1 cellular context compared by ENCODE assay signal in the genomic region with DNA sequence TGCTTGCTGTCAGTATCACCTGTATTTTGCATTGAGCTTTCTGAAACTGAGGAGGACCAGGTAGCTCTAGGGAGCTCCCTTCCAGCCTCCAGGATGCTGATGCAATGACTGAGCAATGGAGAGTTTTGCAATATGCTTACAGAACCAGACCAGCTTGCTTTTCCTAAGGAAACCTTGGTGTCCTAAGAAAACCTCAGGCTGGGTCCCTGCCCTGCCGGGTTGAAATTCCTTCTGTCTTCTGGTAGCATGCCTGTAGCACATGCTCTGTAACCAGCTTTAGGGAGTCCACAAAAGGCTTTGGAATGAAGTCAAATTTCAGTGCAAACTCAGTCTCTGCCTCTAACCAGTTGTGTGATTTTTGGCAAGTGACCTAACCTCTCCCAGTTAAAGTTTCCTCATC.
A peak's percentile ranks its signal among the peaks of the same experiment; 100 is the strongest.
TF ChIP-seq lines count a peak whose summit lies in the region.

No MANE protein-coding gene starts in this region.

TF ChIP-seq in WTC11, 78 proteins besides CTCF, POLR2A, EP300 and RAD21 (continued from another document):
- TF ChIP-seq, protein P1, sequence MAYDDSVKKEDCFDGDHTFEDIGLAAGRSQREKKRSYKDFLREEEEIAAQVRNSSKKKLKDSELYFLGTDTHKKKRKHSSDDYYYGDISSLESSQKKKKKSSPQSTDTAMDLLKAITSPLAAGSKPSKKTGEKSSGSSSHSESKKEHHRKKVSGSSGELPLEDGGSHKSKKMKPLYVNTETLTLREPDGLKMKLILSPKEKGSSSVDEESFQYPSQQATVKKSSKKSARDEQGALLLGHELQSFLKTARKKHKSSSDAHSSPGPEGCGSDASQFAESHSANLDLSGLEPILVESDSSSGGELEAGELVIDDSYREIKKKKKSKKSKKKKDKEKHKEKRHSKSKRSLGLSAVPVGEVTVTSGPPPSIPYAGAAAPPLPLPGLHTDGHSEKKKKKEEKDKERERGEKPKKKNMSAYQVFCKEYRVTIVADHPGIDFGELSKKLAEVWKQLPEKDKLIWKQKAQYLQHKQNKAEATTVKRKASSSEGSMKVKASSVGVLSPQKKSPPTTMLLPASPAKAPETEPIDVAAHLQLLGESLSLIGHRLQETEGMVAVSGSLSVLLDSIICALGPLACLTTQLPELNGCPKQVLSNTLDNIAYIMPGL (CRISPR knock-in tag; IDR thresholded peaks at IDR 0.05): no peak
- TF ChIP-seq MAX (CRISPR knock-in tag; IDR thresholded peaks at IDR 0.05) (peak; percentile 67; the same call in 1 of the 2 replicates), RELA (CRISPR knock-in tag; IDR thresholded peaks at IDR 0.05; ENCODE audit: borderline replicate concordance) (no peak), ATF2 (CRISPR knock-in tag; IDR thresholded peaks at IDR 0.05; ENCODE audit: borderline replicate concordance, low read depth) (no peak)
